In the genomic region with DNA sequence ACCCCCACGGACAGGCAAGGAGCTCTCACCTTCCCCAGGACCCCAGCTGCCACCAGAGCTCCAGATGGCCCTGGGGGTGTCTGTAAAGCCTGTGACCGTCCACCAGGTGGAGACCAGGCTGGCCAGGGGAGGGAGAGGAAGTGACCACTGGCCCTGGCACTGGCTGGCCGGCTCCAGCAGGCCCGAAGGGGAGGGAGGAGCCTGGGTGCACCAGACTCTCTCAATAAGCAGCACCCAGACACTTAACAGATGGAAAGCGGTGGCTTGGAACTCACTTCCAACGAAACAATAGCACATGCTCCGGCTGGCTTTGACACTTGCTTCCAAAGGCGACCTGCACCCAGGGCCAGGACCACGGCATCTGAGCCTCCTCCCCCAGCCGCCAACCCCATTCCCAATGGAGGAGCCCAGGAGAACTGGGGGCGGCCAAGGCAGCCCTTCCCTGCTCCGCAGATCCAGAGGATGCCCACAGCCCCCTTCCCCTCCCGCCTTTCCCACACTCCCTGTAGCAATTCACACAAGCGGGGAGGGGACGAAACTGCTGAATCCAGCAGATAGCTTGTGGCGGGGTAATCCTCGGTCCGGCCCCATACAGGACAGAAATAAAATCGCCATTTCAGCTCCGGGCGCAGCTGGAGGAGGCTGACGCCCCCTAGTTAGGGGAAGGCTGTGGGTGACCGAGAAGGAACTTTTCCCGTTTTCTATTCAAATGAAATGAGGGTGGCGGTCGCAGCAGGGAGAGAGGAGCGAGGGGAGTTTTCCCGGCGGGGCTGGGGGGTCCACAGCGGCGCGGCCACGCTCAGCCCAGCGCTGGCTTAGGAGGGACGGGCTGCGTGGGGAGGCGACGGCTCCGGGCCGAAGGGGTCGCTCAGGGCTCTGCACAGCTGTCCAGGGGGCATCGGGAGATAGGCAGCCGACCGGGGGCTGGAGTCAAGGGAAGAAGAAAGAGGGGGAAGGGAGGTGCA, we compare ENCODE assay signal across 8 cellular contexts. TPM values are rescaled to one million over a fixed set of nuclear protein-coding genes. Genes with fewer than 3 reads are reported as not detected.
DNase-seq lines count a peak whose midpoint lies in the region; ATAC-seq, FAIRE-seq and TF ChIP-seq lines count a peak whose summit lies in the region.

No MANE protein-coding gene starts in this region.

- H3K9me1 ChIP-seq in endothelial cell of umbilical vein (replicated peaks; ENCODE audit: control insufficient read depth, extremely low read depth, insufficient read depth, low read length) = no peaks in the 10 kb centered on the region

- no peak for TF ChIP-seq POLR2A in endothelial cell of umbilical vein (IDR thresholded peaks at IDR 0.05; ENCODE audit: low read depth, low read length)

- H3K9ac ChIP-seq in endothelial cell of umbilical vein (replicated peaks; ENCODE audit: extremely low read depth, insufficient read depth, low read length) = no peak overlapping the region

- peaks cover 53% of the 10 kb centered on the region for H3K27me3 Mint-ChIP-seq in activated CD8-positive, alpha-beta memory T cell treated with anti-CD3 and anti-CD28 coated beads, Interleukin-2, amount 10 ng/mL, durations not matched to agents 7 days and 5 days

- no peak overlapping the region for H3K4me3 ChIP-seq in endothelial cell of umbilical vein (replicated peaks in 1 of 3; ENCODE audit: insufficient read depth in 1 of 3, low read depth in 1 of 3, low read length in 3 of 3)
- H3K4me3 ChIP-seq in mucosa of descending colon = no peak overlapping the region
- H3K4me3 ChIP-seq in upper lobe of right lung = peak overlapping the region; percentile 47

- dilution Hi-C loops in endothelial cell of umbilical vein (cut with MboI; ENCODE audit: extremely low pct_ligation_motif_present, low sequenced_read_pairs) = no loop called here

- POLR2A ChIA-PET in endothelial cell of umbilical vein (lab: Charles Lee) = interaction anchor here (0.6 kb wide), 1 partner anchor 15 kb away, joined by 7 read pairs; no protein-coding TSS in a partner anchor

- H3K36me3 Mint-ChIP-seq in activated CD8-positive, alpha-beta memory T cell treated with anti-CD3 and anti-CD28 coated beads, Interleukin-2, amount 10 ng/mL, durations not matched to agents 7 days and 5 days = no peaks in the 10 kb centered on the region

- no peaks in the 10 kb centered on the region for H3K36me3 ChIP-seq in endothelial cell of umbilical vein (ENCODE audit: control insufficient read depth in 2 of 2, extremely low read depth in 1 of 2, insufficient read depth in 2 of 2, low read length in 2 of 2)
- H3K36me3 ChIP-seq in mucosa of descending colon (ENCODE audit: low read depth) = no peaks in the 10 kb centered on the region
- no peaks in the 10 kb centered on the region for H3K36me3 ChIP-seq in upper lobe of right lung

- peak; percentile 8 for FAIRE-seq in endothelial cell of umbilical vein (lab: Jason Lieb, UNC)

- H3K79me2 ChIP-seq in endothelial cell of umbilical vein (ENCODE audit: control insufficient read depth, insufficient read depth, low read length) = no peaks in the 10 kb centered on the region

- H3K4me1 Mint-ChIP-seq in activated CD8-positive, alpha-beta memory T cell treated with anti-CD3 and anti-CD28 coated beads, Interleukin-2, amount 10 ng/mL, durations not matched to agents 7 days and 5 days = peaks cover 11% of the 10 kb centered on the region

- no peak overlapping the region for H3K27ac Mint-ChIP-seq in activated CD8-positive, alpha-beta memory T cell treated with anti-CD3 and anti-CD28 coated beads, Interleukin-2, amount 10 ng/mL, durations not matched to agents 7 days and 5 days

- H3K4me3 Mint-ChIP-seq in activated CD8-positive, alpha-beta memory T cell treated with anti-CD3 and anti-CD28 coated beads, Interleukin-2, amount 10 ng/mL, durations not matched to agents 7 days and 5 days = no peak overlapping the region

- H3K27me3 ChIP-seq in endothelial cell of umbilical vein (ENCODE audit: control insufficient read depth in 2 of 2, insufficient read depth in 2 of 2, low read length in 2 of 2) (peaks cover 21 to 25% of the 10 kb centered on the region in 2 experiments), upper lobe of right lung (peaks cover 4% of the 10 kb centered on the region)

- no peak overlapping the region for H2AFZ ChIP-seq in endothelial cell of umbilical vein (ENCODE audit: low read depth, low read length)

- H3K27ac ChIP-seq in endothelial cell of umbilical vein (ENCODE audit: insufficient read depth, low read depth, low read length) (no peak overlapping the region), upper lobe of right lung (no peak overlapping the region)

- intact Hi-C loops in endothelial cell of umbilical vein (cut with micrococcal nuclease) = loop anchor here (1.0 kb wide), 1 partner anchor 165 kb away; no protein-coding TSS in a partner anchor
- intact Hi-C loops in mucosa of descending colon (cut with DNase I, micrococcal nuclease) = loop anchor here in 1 of 2 donors (10.0 kb wide), 1 partner anchor 162 kb away; no protein-coding TSS in a partner anchor
- intact Hi-C loops in upper lobe of right lung (cut with DNase I) = loop anchor here (10.0 kb wide), 1 partner anchor 162 kb away; no protein-coding TSS in a partner anchor

- no peak overlapping the region for H3K4me2 ChIP-seq in endothelial cell of umbilical vein (ENCODE audit: insufficient read depth, low read length)

- H3K9me3 ChIP-seq in endothelial cell of umbilical vein (replicated peaks; ENCODE audit: control insufficient read depth, insufficient read depth, low read length) (no peaks in the 10 kb centered on the region), mucosa of descending colon (no peaks in the 10 kb centered on the region), upper lobe of right lung (no peaks in the 10 kb centered on the region)

- no TSS peak for BruUV-seq in endothelial cell of umbilical vein (replicated peaks; lab: Mats Ljungman, UMichigan)

- TF ChIP-seq CTCF in endothelial cell of umbilical vein (IDR thresholded peaks at IDR 0.05; ENCODE audit: extremely low read depth in 1 of 2, insufficient read depth in 1 of 2, low read depth in 1 of 2, low read length in 2 of 2) (peak; percentile 57 to 72), mucosa of descending colon (IDR thresholded peaks at IDR 0.05) (no peak), upper lobe of right lung (IDR thresholded peaks at IDR 0.05) (peak; percentile 62)

- ATAC-seq in activated CD8-positive, alpha-beta memory T cell treated with anti-CD3 and anti-CD28 coated beads, Interleukin-2, amount 10 ng/mL, durations not matched to agents 7 days and 5 days = peak; percentile 28
- ATAC-seq in mucosa of descending colon (peak; percentile 28), upper lobe of right lung (peak; percentile 91), HG03460 (IDR thresholded peaks at IDR 0.05; ENCODE audit: unreplicated experiment) (no peak), HG02623 (IDR thresholded peaks at IDR 0.05; ENCODE audit: unreplicated experiment) (no peak)

- no peaks in the 10 kb centered on the region for H3K9me3 Mint-ChIP-seq in activated CD8-positive, alpha-beta memory T cell treated with anti-CD3 and anti-CD28 coated beads, Interleukin-2, amount 10 ng/mL, durations not matched to agents 7 days and 5 days (ENCODE audit: low read depth)

- H3K4me1 ChIP-seq in endothelial cell of umbilical vein (ENCODE audit: control insufficient read depth, extremely low read depth, insufficient read depth, low read length) (no peaks in the 10 kb centered on the region), mucosa of descending colon (ENCODE audit: low read depth) (peaks cover 29% of the 10 kb centered on the region), upper lobe of right lung (peaks cover 27% of the 10 kb centered on the region)

- no peak for DNase-seq in activated CD8-positive, alpha-beta memory T cell treated with anti-CD3 and anti-CD28 coated beads, Interleukin-2, amount 10 ng/mL, durations not matched to agents 7 days and 5 days
- no peak for DNase-seq in activated CD8-positive, alpha-beta memory T cell treated with anti-CD3 and anti-CD28 coated beads, Interleukin-2, amount 50 U/mL, for 48 hours
- DNase-seq in RKO (ENCODE audit: low spot score) (peak; percentile 50), endothelial cell of umbilical vein (ENCODE audit: low read depth, low spot score) (peak; percentile 52), mucosa of descending colon (peak; percentile 48 to 74 (median 63)), upper lobe of right lung (peak; percentile 89)

- CTCF ChIA-PET in activated CD8-positive, alpha-beta memory T cell treated with anti-CD3 and anti-CD28 coated beads, Interleukin-2, amount 10 ng/mL, durations not matched to agents 7 days and 5 days (lab: Charles Lee) = interaction anchor here (1.4 to 1.6 kb wide), 2 partner anchors 22 to 60 kb away, joined by 3 to 4 read pairs; no protein-coding TSS in a partner anchor
- CTCF ChIA-PET in endothelial cell of umbilical vein (lab: Charles Lee) = interaction anchor here (0.7 to 2.6 kb wide), 6 partner anchors 9 to 167 kb away, joined by 3 to 18 read pairs (median 6); no protein-coding TSS in a partner anchor

- H4K20me1 ChIP-seq in endothelial cell of umbilical vein (replicated peaks; ENCODE audit: control insufficient read depth, extremely low read depth, insufficient read depth, low read length) = no peaks in the 10 kb centered on the region

TF ChIP-seq in endothelial cell of umbilical vein, 7 proteins besides CTCF, POLR2A, EP300 and RAD21:
- TF ChIP-seq POLR2AphosphoS5 (IDR thresholded peaks at IDR 0.05; ENCODE audit: insufficient read depth, low read depth, low read length) = no peak
- no peak for TF ChIP-seq FOS (IDR thresholded peaks at IDR 0.05; ENCODE audit: borderline replicate concordance, insufficient read depth, low read length)
- peak; percentile 73 for TF ChIP-seq EZH2 (IDR thresholded peaks at IDR 0.05; ENCODE audit: borderline replicate concordance, low read depth, low read length, severe bottlenecking)
- no peak for TF ChIP-seq JUN (IDR thresholded peaks at IDR 0.05; ENCODE audit: borderline replicate concordance, insufficient read depth, insufficient read length, low read depth)
TF ChIP-seq in endothelial cell of umbilical vein: peak in this region for 1.

RNA-seq across cellular contexts. Expression of gene PDE9A, which starts 0.6 kb away (rescaled TPM):
- 1 to 10 TPM; 2.0 to 6.8 TPM for total RNA-seq in activated CD8-positive, alpha-beta memory T cell treated with anti-CD3 and anti-CD28 coated beads, Interleukin-2, amount 10 ng/mL, durations not matched to agents 7 days and 5 days
- total RNA-seq in endothelial cell of umbilical vein (1.5 and 2.2 TPM in 2 replicates), mucosa of descending colon (100 to 1,000 TPM in 2 of 3 donors, 10 to 100 TPM in 1; 98.4 to 200 (median 167) TPM), upper lobe of right lung (15.3 TPM)
- polyA plus RNA-seq in endothelial cell of umbilical vein = 0.22 and 0.28 TPM in 2 replicates
- 0.37 and 0.38 TPM in 2 replicates for polyA plus RNA-seq in endothelial cell of umbilical vein (2011; cell fraction: cytosol; rRNA removed)
- 0.41 and 0.45 TPM in 2 replicates for polyA plus RNA-seq in endothelial cell of umbilical vein (2011; cell fraction: nucleus; rRNA removed)
- 0.22 and 0.35 TPM in 2 replicates for polyA plus RNA-seq in endothelial cell of umbilical vein (2012)
- 0.51 TPM in 1 of 2 replicates, not detected in the other for polyA minus RNA-seq in endothelial cell of umbilical vein
- 3.8 TPM for polyA minus RNA-seq in endothelial cell of umbilical vein (2011; cell fraction: cytosol; rRNA and poly(A)+ RNA removed)
- polyA minus RNA-seq in endothelial cell of umbilical vein (2011; cell fraction: nucleus; rRNA and poly(A)+ RNA removed) = 0.24 TPM in 1 of 2 replicates, not detected in the other

Comparison
In these comparisons a context has a peak if more than half of its experiments do, and no peak if none do; other contexts are left out.
1. ATAC-seq: peak in activated CD8-positive, alpha-beta memory T cell treated with anti-CD3 and anti-CD28 coated beads, Interleukin-2, amount 10 ng/mL, durations not matched to agents 7 days and 5 days (single experiment), mucosa of descending colon (single experiment) and upper lobe of right lung (single experiment); none in HG03460 (single experiment) and HG02623 (single experiment).
2. DNase-seq: peak in RKO (single experiment), endothelial cell of umbilical vein (single experiment), mucosa of descending colon (3 of 3) and upper lobe of right lung (single experiment); none in activated CD8-positive, alpha-beta memory T cell treated with anti-CD3 and anti-CD28 coated beads, Interleukin-2, amount 10 ng/mL, durations not matched to agents 7 days and 5 days (single experiment) and activated CD8-positive, alpha-beta memory T cell treated with anti-CD3 and anti-CD28 coated beads, Interleukin-2, amount 50 U/mL, for 48 hours (single experiment).